7 cellular contexts compared by ENCODE assay signal in the genomic region with DNA sequence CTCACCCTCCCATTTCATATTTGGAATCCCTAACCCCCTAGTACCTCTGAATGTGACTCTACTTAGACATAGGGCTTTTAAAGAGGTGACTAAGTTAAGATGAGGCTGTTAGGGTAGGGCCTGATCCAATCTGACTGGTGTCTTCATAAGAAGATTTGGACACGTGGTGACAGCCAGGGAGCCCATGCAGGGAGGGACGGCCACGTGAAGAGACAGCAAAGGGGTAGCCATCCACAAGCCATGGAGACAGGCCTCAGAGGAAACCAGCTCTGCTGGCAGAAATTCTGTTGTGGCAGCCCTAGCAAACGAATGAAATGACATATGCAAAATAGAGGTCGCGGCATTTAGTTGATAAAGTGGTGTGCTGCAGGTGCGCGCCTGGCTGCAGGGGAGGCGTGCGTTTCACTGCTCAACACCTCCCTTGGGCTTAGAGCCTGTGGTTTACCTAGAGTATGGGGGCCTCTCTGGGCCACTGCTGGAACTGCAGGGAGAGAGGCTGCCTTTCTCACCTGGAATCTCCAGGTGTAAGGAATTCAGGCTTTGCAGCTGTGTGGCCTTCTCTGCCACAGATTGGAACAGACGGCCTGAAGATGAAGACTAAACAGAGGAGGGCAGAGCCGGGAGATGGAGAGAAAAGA. TPM values are rescaled to one million over a fixed set of nuclear protein-coding genes. Genes with fewer than 3 reads are reported as not detected.
DNase-seq lines count a peak whose midpoint lies in the region; ATAC-seq and TF ChIP-seq lines count a peak whose summit lies in the region.

No MANE protein-coding gene starts in this region.

- H3K9me3 ChIP-seq in right atrium auricular region: peaks cover 4 to 9% of the 10 kb centered on the region in 2 donors

- DNase-seq in NCI-H2227 (lab: John Stamatoyannopoulos, UW; ENCODE audit: unreplicated experiment) (peak; percentile 14), activated T-cell treated with anti-CD3 and anti-CD28 coated beads for 4 hours (peak; percentile 19), right atrium auricular region (ENCODE audit: low spot score) (no peak), GF-D8 (lab: John Stamatoyannopoulos, UW) (no peak)
- DNase-seq in stimulated activated CD8-positive, alpha-beta memory T cell treated with anti-CD3 and anti-CD28 coated beads, Interleukin-2, amount 100 ng/mL, for 1 hour (ENCODE audit: low read depth in 2 of 2): peak; percentile 21 to 26

- ATAC-seq in GM18858 (IDR thresholded peaks at IDR 0.05; ENCODE audit: unreplicated experiment) (peak; percentile 70), HG02798 (IDR thresholded peaks at IDR 0.05; ENCODE audit: poor library complexity, unreplicated experiment) (peak; percentile 94)

- peak; percentile 23 to 56 for TF ChIP-seq CTCF in right atrium auricular region (IDR thresholded peaks at IDR 0.05)

- H3K4me1 ChIP-seq in right atrium auricular region: peaks cover 0 to 6% of the 10 kb centered on the region in 2 donors

- H3K4me3 ChIP-seq in right atrium auricular region: no peak overlapping the region

- H3K27me3 ChIP-seq in right atrium auricular region: no peaks in the 10 kb centered on the region

- H3K27ac ChIP-seq in right atrium auricular region: no peak overlapping the region

- H3K36me3 ChIP-seq in right atrium auricular region: no peaks in the 10 kb centered on the region

RNA-seq across cellular contexts. Expression of a gene that starts 7.1 kb away (rescaled TPM):
- 10 to 100 TPM; 45.6 to 48.9 TPM for total RNA-seq in right atrium auricular region

Comparison
In these comparisons a context has a peak if more than half of its experiments do, and no peak if none do; other contexts are left out.
1. DNase-seq: peak in NCI-H2227 (single experiment), activated T-cell treated with anti-CD3 and anti-CD28 coated beads for 4 hours (single experiment) and stimulated activated CD8-positive, alpha-beta memory T cell treated with anti-CD3 and anti-CD28 coated beads, Interleukin-2, amount 100 ng/mL, for 1 hour (2 of 2); none in right atrium auricular region (single experiment) and GF-D8 (single experiment).